In the genomic region with DNA sequence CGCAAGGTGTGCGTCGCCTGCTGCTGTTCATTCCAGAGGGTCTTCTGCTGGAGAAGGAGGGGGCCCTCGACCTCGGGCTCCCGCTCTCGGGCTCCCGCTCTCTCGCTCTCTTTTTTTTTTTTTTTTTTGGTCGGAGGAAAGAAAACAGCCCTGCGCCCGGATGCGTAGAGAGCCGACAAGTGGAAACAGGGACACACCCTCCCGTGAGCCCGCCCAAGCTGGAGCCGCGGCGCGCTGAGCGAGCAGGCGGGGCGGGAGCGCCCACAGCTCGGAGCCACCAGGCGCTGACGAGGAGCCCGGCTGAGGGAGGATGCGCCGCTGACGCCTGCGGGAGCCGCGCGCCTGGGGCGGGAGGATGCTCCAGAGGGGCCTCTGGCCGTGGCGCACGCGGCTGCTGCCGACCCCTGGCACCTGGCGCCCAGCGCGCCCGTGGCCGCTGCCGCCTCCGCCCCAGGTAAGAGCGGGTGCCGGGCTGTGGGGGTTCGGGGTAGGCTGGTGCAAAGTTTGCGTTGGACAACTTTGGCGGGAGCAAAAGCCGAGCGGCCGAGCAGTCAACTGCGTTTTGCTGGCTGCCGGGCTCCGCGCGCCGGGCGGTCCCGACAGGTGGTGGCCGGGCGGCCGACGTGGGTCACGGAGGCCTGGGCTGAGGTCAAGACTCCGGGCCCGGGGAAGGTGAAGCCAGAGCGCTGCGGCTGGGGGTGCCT, we compare ENCODE assay signal across 1 cellular context.
A peak's percentile ranks its signal among the peaks of the same experiment; 100 is the strongest.
TF ChIP-seq lines count a peak whose summit lies in the region.

A gene with protein sequence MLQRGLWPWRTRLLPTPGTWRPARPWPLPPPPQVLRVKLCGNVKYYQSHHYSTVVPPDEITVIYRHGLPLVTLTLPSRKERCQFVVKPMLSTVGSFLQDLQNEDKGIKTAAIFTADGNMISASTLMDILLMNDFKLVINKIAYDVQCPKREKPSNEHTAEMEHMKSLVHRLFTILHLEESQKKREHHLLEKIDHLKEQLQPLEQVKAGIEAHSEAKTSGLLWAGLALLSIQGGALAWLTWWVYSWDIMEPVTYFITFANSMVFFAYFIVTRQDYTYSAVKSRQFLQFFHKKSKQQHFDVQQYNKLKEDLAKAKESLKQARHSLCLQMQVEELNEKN (plus strand): TSS at position 264 of the 704 bp plus-strand sequence. CDS start 92 bp downstream, at position 356.

TF ChIP-seq in K562, 482 proteins besides CTCF, POLR2A, EP300 and RAD21 (continued from another document and continues in another):
- TF ChIP-seq XRCC4 (IDR thresholded peaks at IDR 0.05; ENCODE audit: extremely low read depth, insufficient read depth, insufficient read length), result no peak
- no peak for TF ChIP-seq ETV5 (CRISPR knock-in tag; IDR thresholded peaks at IDR 0.05; ENCODE audit: low read depth)
- TF ChIP-seq, protein P1, sequence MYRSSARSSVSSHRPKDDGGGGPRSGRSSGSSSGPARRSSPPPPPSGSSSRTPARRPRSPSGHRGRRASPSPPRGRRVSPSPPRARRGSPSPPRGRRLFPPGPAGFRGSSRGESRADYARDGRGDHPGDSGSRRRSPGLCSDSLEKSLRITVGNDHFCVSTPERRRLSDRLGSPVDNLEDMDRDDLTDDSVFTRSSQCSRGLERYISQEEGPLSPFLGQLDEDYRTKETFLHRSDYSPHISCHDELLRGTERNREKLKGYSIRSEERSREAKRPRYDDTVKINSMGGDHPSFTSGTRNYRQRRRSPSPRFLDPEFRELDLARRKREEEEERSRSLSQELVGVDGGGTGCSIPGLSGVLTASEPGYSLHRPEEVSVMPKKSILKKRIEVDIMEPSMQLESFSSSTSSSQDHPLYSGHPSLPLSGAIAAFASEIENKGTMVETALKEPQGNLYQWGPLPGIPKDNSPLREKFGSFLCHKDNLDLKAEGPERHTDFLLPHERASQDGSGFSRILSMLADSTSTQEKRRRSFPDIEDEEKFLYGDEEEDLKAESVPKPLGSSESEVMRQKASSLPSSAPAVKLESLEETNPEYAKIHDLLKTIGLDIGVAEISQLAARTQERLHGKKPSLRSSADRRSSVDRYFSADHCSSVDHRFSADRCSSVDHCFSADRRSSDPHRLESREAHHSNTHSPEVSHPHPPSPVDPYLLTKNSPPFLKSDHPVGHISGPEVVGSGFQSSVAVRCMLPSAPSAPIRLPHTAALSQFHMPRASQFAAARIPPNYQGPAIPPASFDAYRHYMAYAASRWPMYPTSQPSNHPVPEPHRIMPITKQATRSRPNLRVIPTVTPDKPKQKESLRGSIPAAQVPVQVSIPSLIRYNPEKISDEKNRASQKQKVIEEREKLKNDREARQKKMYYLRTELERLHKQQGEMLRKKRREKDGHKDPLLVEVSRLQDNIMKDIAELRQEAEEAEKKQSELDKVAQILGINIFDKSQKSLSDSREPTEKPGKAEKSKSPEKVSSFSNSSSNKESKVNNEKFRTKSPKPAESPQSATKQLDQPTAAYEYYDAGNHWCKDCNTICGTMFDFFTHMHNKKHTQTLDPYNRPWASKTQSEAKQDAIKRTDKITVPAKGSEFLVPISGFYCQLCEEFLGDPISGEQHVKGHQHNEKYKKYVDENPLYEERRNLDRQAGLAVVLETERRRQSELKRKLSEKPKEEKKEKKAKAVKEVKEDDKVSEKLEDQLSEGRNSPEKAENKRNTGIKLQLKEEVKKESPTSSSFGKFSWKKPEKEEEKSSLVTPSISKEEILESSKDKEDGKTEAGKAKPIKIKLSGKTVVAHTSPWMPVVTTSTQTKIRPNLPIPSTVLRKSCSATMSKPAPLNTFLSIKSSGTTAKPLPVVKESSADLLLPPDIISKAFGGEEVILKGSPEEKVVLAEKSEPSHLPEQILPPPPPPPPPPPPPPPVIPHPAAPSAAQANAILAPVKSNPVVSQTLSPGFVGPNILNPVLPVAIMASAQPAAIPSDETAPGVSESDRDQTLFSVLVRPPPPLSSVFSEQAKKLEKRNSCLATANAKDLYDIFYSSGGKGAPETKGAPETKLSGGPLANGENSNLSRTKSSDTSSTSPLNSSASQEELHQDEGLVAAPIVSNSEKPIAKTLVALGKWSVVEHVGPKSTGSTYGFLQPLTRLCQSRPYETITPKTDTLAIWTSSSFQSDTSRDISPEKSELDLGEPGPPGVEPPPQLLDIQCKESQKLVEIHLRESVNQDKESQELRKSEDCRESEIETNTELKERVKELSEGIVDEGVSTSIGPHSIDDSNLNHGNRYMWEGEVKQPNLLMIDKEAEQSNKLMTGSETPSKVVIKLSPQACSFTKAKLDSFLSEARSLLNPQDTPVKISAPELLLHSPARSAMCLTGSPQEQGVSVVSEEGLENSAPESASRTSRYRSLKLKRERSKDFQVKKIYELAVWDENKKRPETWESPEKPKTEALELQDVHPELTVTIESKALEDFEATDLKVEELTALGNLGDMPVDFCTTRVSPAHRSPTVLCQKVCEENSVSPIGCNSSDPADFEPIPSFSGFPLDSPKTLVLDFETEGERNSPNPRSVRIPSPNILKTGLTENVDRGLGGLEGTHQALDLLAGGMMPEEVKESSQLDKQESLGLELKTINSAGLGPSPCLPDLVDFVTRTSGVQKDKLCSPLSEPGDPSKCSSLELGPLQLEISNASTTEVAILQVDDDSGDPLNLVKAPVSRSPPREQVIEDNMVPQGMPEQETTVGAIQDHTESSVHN (IDR thresholded peaks at IDR 0.05; ENCODE audit: borderline replicate concordance in 1 of 2, low read depth in 1 of 2), result no peak
- TF ChIP-seq KDM4B (IDR thresholded peaks at IDR 0.05; ENCODE audit: borderline replicate concordance in 2 of 2, low read depth in 1 of 2), result no peak
- no peak for TF ChIP-seq SNIP1 (IDR thresholded peaks at IDR 0.05; ENCODE audit: low read depth)
- TF ChIP-seq COPS2 (conservative IDR thresholded peaks at IDR 0.05), result no peak
- no peak for TF ChIP-seq NELFE (IDR thresholded peaks at IDR 0.05; ENCODE audit: insufficient read depth, insufficient read length)
- no peak for TF ChIP-seq HDAC2 (IDR thresholded peaks at IDR 0.05)
- no peak for TF ChIP-seq CCAR2 (IDR thresholded peaks at IDR 0.05; ENCODE audit: low read depth, low read length)
- TF ChIP-seq JUN (IDR thresholded peaks at IDR 0.05; ENCODE audit: borderline replicate concordance, low read depth, low read length), result no peak
- TF ChIP-seq JUN (CRISPR knock-in tag; IDR thresholded peaks at IDR 0.05; ENCODE audit: borderline replicate concordance), result no peak
- no peak for TF ChIP-seq TCF7 (IDR thresholded peaks at IDR 0.05; ENCODE audit: borderline replicate concordance)
- TF ChIP-seq GABPA (tag; conservative IDR thresholded peaks at IDR 0.05; ENCODE audit: low read depth), result peak; percentile 60
- TF ChIP-seq, protein P2, sequence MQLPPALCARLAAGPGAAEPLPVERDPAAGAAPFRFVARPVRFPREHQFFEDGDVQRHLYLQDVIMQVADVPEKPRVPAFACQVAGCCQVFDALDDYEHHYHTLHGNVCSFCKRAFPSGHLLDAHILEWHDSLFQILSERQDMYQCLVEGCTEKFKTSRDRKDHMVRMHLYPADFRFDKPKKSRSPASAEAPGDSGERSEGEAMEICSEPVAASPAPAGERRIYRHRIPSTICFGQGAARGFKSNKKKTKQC (CRISPR knock-in tag; IDR thresholded peaks at IDR 0.05), result no peak
- TF ChIP-seq HES1 (IDR thresholded peaks at IDR 0.05; ENCODE audit: low read depth), result no peak
- no peak for TF ChIP-seq HMGXB4 (CRISPR knock-in tag; IDR thresholded peaks at IDR 0.05)
- TF ChIP-seq E2F1 (CRISPR knock-in tag; IDR thresholded peaks at IDR 0.05), result no peak
- no peak for TF ChIP-seq CREB3L1 (IDR thresholded peaks at IDR 0.05; ENCODE audit: borderline replicate concordance, low read depth)
- TF ChIP-seq NRF1 (conservative IDR thresholded peaks at IDR 0.05 in 1 of 2, IDR thresholded peaks at IDR 0.05 in 1 of 2), result peak; percentile 76 to 78
- no peak for TF ChIP-seq CEBPB (tag; IDR thresholded peaks at IDR 0.05)
- TF ChIP-seq, protein P3, sequence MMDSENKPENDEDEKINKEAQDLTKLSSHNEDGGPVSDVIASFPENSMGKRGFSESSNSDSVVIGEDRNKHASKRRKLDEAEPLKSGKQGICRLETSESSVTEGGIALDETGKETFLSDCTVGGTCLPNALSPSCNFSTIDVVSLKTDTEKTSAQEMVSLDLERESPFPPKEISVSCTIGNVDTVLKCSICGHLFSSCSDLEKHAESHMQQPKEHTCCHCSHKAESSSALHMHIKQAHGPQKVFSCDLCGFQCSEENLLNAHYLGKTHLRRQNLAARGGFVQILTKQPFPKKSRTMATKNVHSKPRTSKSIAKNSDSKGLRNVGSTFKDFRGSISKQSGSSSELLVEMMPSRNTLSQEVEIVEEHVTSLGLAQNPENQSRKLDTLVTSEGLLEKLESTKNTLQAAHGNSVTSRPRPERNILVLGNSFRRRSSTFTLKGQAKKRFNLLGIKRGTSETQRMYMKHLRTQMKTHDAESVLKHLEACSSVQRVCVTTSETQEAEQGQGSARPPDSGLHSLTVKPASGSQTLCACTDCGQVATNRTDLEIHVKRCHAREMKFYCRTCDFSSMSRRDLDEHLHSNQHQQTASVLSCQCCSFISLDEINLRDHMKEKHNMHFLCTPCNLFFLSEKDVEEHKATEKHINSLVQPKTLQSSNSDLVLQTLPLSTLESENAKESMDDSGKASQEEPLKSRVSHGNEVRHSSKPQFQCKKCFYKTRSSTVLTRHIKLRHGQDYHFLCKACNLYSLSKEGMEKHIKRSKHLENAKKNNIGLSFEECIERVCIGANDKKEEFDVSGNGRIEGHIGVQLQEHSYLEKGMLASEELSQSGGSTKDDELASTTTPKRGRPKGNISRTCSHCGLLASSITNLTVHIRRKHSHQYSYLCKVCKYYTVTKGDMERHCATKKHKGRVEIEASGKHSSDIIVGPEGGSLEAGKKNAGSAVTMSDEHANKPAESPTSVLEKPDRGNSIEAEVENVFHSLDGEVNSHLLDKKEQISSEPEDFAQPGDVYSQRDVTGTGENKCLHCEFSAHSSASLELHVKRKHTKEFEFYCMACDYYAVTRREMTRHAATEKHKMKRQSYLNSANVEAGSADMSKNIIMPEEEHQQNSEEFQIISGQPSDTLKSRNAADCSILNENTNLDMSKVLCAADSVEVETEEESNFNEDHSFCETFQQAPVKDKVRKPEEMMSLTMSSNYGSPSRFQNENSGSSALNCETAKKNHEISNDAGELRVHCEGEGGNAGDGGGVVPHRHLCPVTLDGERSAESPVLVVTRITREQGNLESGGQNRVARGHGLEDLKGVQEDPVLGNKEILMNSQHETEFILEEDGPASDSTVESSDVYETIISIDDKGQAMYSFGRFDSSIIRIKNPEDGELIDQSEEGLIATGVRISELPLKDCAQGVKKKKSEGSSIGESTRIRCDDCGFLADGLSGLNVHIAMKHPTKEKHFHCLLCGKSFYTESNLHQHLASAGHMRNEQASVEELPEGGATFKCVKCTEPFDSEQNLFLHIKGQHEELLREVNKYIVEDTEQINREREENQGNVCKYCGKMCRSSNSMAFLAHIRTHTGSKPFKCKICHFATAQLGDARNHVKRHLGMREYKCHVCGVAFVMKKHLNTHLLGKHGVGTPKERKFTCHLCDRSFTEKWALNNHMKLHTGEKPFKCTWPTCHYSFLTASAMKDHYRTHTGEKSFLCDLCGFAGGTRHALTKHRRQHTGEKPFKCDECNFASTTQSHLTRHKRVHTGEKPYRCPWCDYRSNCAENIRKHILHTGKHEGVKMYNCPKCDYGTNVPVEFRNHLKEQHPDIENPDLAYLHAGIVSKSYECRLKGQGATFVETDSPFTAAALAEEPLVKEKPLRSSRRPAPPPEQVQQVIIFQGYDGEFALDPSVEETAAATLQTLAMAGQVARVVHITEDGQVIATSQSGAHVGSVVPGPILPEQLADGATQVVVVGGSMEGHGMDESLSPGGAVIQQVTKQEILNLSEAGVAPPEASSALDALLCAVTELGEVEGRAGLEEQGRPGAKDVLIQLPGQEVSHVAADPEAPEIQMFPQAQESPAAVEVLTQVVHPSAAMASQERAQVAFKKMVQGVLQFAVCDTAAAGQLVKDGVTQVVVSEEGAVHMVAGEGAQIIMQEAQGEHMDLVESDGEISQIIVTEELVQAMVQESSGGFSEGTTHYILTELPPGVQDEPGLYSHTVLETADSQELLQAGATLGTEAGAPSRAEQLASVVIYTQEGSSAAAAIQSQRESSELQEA (IDR thresholded peaks at IDR 0.05; ENCODE audit: low read depth), result no peak
- TF ChIP-seq BRF2 (IDR thresholded peaks at IDR 0.05; ENCODE audit: borderline replicate concordance, insufficient read depth, insufficient read length), result no peak
- TF ChIP-seq LARP7 (IDR thresholded peaks at IDR 0.05), result no peak
- no peak for TF ChIP-seq ZNF274 (IDR thresholded peaks at IDR 0.05; ENCODE audit: borderline replicate concordance, low read depth, low read length)
